In genomic region chr10:127243490-127244272, GRCh38 we compare ENCODE assay signal across 8 cellular contexts. TPM values are rescaled to one million over a fixed set of nuclear protein-coding genes. Genes with fewer than 3 reads are reported as not detected.
DNase-seq lines count a peak whose midpoint lies in the region; ATAC-seq and TF ChIP-seq lines count a peak whose summit lies in the region.

No MANE protein-coding gene starts in this region.

- H3K9me3 Mint-ChIP-seq in activated CD4-positive, alpha-beta memory T cell treated with anti-CD3 and anti-CD28 coated beads, Interleukin-2, amount 10 ng/mL, durations not matched to agents 7 days and 5 days = no peaks in the 10 kb centered on the region

- in situ Hi-C loops in GM13976 (cut with MboI; ENCODE audit: low sequenced_read_pairs, unreplicated experiment) = no loop called here

- H3K4me1 Mint-ChIP-seq in activated CD4-positive, alpha-beta memory T cell treated with anti-CD3 and anti-CD28 coated beads, Interleukin-2, amount 10 ng/mL, durations not matched to agents 7 days and 5 days = no peaks in the 10 kb centered on the region

- H3K9me3 ChIP-seq in Karpas-422 (ENCODE audit: low read length) (no peaks in the 10 kb centered on the region), suprapubic skin (no peaks in the 10 kb centered on the region)

- intact Hi-C loops in left ventricle myocardium superior (cut with micrococcal nuclease) = no loop called here

- H2AFZ ChIP-seq in Karpas-422 (ENCODE audit: low read length) = no peak overlapping the region

- no peak overlapping the region for H3K4me3 Mint-ChIP-seq in activated CD4-positive, alpha-beta memory T cell treated with anti-CD3 and anti-CD28 coated beads, Interleukin-2, amount 10 ng/mL, durations not matched to agents 7 days and 5 days

- H3K27me3 Mint-ChIP-seq in activated CD4-positive, alpha-beta memory T cell treated with anti-CD3 and anti-CD28 coated beads, Interleukin-2, amount 10 ng/mL, durations not matched to agents 7 days and 5 days = no peaks in the 10 kb centered on the region

- no peak for TF ChIP-seq CTCF in GM13976 (IDR thresholded peaks at IDR 0.05; ENCODE audit: borderline replicate concordance, control extremely low read depth, extremely low read depth, insufficient read depth, missing control alignments)
- TF ChIP-seq CTCF in suprapubic skin (IDR thresholded peaks at IDR 0.05) = peak in 1 of 2 donors; percentile 13

- H3K9ac ChIP-seq in Karpas-422 (ENCODE audit: low read length) = no peak overlapping the region

- CTCF ChIA-PET in activated CD4-positive, alpha-beta memory T cell treated with anti-CD3 and anti-CD28 coated beads, Interleukin-2, amount 10 ng/mL, durations not matched to agents 7 days and 5 days (lab: Charles Lee) = interaction anchor here (1.0 to 1.9 kb wide), 3 partner anchors 41 to 284 kb away, joined by 3 to 4 read pairs (median 3); no protein-coding TSS in a partner anchor

- peak; percentile 69 for DNase-seq in DMS53 (lab: John Stamatoyannopoulos, UW)
- DNase-seq in Karpas-422 = peak; percentile 76
- DNase-seq in activated CD4-positive, alpha-beta memory T cell treated with anti-CD3 and anti-CD28 coated beads, Interleukin-2, amount 10 ng/mL, durations not matched to agents 7 days and 5 days = peak; percentile 39
- peak; percentile 33 for DNase-seq in left ventricle myocardium superior
- peak; percentile 9 for DNase-seq in stimulated activated CD4-positive, alpha-beta T cell treated with anti-CD3 and anti-CD28 coated beads, Interleukin-1b, Interleukin-23, amount 100 ng/mL, for 48 hours
- DNase-seq in GM13976 (ENCODE audit: low spot score) = no peak
- DNase-seq in suprapubic skin (ENCODE audit: low spot score in 2 of 2) = no peak

- H3K4me2 ChIP-seq in Karpas-422 (ENCODE audit: low read depth, low read length, poor library complexity, severe bottlenecking) = no peak overlapping the region

- no peak for TF ChIP-seq POLR2A in suprapubic skin (IDR thresholded peaks at IDR 0.05)

- no peaks in the 10 kb centered on the region for H3K36me3 Mint-ChIP-seq in activated CD4-positive, alpha-beta memory T cell treated with anti-CD3 and anti-CD28 coated beads, Interleukin-2, amount 10 ng/mL, durations not matched to agents 7 days and 5 days (ENCODE audit: low read depth)

- no peak overlapping the region for H3K27ac Mint-ChIP-seq in activated CD4-positive, alpha-beta memory T cell treated with anti-CD3 and anti-CD28 coated beads, Interleukin-2, amount 10 ng/mL, durations not matched to agents 7 days and 5 days

- H3K9me2 ChIP-seq in Karpas-422 (replicated peaks; ENCODE audit: insufficient read depth, low read length) = no peaks in the 10 kb centered on the region

- POLR2A ChIA-PET in activated CD4-positive, alpha-beta memory T cell treated with anti-CD3 and anti-CD28 coated beads, Interleukin-2, amount 10 ng/mL, durations not matched to agents 7 days and 5 days (lab: Charles Lee) = no interaction called here

- no peaks in the 10 kb centered on the region for H4K20me1 ChIP-seq in Karpas-422 (ENCODE audit: insufficient read depth, low read depth, low read length)

- H3K27me3 ChIP-seq in Karpas-422 (ENCODE audit: low read length) (no peaks in the 10 kb centered on the region), suprapubic skin (no peaks in the 10 kb centered on the region)

- WGBS in suprapubic skin = 60% methylated on average over 4 of the region's 4 CpGs

- TF ChIP-seq EP300 in suprapubic skin (IDR thresholded peaks at IDR 0.05) = no peak

- H3K4me1 ChIP-seq in Karpas-422 (ENCODE audit: low read length) = no peaks in the 10 kb centered on the region
- H3K4me1 ChIP-seq in suprapubic skin = no peaks in the 10 kb centered on the region

- ATAC-seq in left ventricle myocardium superior (no peak), GM18520 (IDR thresholded peaks at IDR 0.05; ENCODE audit: unreplicated experiment) (no peak)

- H3K79me2 ChIP-seq in Karpas-422 (ENCODE audit: low read length) = no peaks in the 10 kb centered on the region

- H3K36me3 ChIP-seq in Karpas-422 (ENCODE audit: insufficient read depth, low read length) (no peaks in the 10 kb centered on the region), suprapubic skin (peaks cover 9% of the 10 kb centered on the region)

- H3K27ac ChIP-seq in Karpas-422 (ENCODE audit: low read length) (no peak overlapping the region), suprapubic skin (no peak overlapping the region)

- H3K4me3 ChIP-seq in Karpas-422 (ENCODE audit: low read length) (no peak overlapping the region), suprapubic skin (no peak overlapping the region)

RNA-seq across cellular contexts. Expression of gene INSYN2A, which starts 47.3 kb away (rescaled TPM):
- not detected in 2 replicates for total RNA-seq in Karpas-422 (2014; rRNA removed; shearing (Covaris generic); ENCODE audit: low replicate concordance)
- total RNA-seq in activated CD4-positive, alpha-beta memory T cell treated with anti-CD3 and anti-CD28 coated beads, Interleukin-2, amount 10 ng/mL, durations not matched to agents 7 days and 5 days = not detected
- not detected for total RNA-seq in left ventricle myocardium superior
- under 1 TPM in 2 of 4 donors, not detected in 2; 0.11 to 0.23 TPM for total RNA-seq in suprapubic skin

Comparison
In these comparisons a context has a peak if more than half of its experiments do, and no peak if none do; other contexts are left out.
1. DNase-seq: peak in DMS53 (single experiment), Karpas-422 (single experiment), activated CD4-positive, alpha-beta memory T cell treated with anti-CD3 and anti-CD28 coated beads, Interleukin-2, amount 10 ng/mL, durations not matched to agents 7 days and 5 days (single experiment), left ventricle myocardium superior (single experiment) and stimulated activated CD4-positive, alpha-beta T cell treated with anti-CD3 and anti-CD28 coated beads, Interleukin-1b, Interleukin-23, amount 100 ng/mL, for 48 hours (single experiment); none in GM13976 (single experiment) and suprapubic skin (0 of 2).